Comparison of ENCODE assay signal across 8 cellular contexts in the genomic region with DNA sequence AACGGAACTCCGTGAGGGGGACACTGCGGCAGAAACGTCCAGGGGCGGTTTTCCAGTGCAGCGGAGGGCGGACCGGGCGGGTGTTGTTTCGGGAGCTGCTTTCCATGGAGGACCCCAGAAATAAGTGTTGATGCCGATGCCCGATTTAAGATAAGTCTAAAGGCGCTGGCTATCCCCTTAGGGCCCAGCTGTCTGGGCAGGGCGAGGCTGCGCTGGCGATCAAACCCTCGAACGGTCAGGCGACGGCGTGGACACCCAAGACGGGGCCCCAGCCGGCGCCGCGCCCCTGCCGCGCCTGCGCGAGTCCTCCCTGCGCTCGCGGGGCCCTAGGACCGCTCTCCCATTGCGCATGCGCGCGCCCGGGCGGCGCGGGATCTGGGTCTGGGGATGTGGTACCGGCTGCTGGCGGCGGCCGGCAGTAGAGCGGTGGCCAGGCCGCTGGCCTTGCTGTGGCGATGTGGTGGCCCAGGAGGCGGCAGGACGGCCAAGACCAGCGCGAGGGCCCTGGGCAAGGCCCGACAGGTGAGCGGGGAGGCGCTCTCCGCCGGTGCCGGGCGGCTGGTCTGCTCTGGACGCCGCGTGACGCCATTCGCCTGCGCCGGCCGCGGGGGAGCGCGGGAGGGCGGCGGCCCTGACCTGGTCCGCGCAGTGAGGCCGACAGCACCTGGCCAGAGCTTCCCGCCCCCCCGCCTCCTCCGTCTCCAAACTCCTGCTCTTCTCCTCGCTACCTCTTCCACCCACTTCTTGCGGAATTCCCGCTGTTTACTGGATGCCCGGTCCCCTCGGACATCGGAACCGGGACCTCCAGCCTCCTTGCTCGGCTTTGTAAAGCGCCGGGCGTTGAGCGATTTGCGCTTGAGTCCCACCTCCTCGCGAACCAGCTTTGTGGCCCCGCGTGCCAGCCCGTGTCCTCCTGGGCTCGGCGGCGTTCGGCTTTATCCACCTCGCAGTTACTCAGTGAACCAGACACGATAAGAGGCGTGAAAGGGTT. TPM values are rescaled to one million over a fixed set of nuclear protein-coding genes. Genes with fewer than 3 reads are reported as not detected.
DNase-seq lines count a peak whose midpoint lies in the region; ATAC-seq, FAIRE-seq and TF ChIP-seq lines count a peak whose summit lies in the region.

No MANE protein-coding gene starts in this region.

- peak overlapping the region; percentile 88 for H3K27ac ChIP-seq in HepG2 (ENCODE audit: extremely low read length, insufficient read depth, low read length)

- peaks cover 18% of the 10 kb centered on the region for H3K4me1 Mint-ChIP-seq in activated CD4-positive, alpha-beta T cell treated with anti-CD3 and anti-CD28 coated beads, Interleukin-2, amount 10 ng/mL, durations not matched to agents 24 days and 14 days

- BruUV-seq in HepG2 (replicated peaks; lab: Mats Ljungman, UMichigan) = no TSS peak

- no peaks in the 10 kb centered on the region for H4K20me1 ChIP-seq in HepG2 (ENCODE audit: insufficient read depth, low read length)

- DNase-seq in Ammon's horn (ENCODE audit: low spot score) = peak; percentile 92
- peak; percentile 55 to 89 for DNase-seq in NCI-H526 (lab: John Stamatoyannopoulos, UW)
- DNase-seq in activated CD4-positive, alpha-beta T cell treated with anti-CD3 and anti-CD28 coated beads, Interleukin-2, amount 10 ng/mL, durations not matched to agents 24 days and 14 days = peak; percentile 98
- DNase-seq in dedifferentiated amniotic fluid mesenchymal stem cell (ENCODE audit: extremely low spot score) = peak; percentile 82
- peak; percentile 92 for DNase-seq in HepG2 (ENCODE audit: low spot score)
- peak; percentile 88 for DNase-seq in stimulated activated CD4-positive, alpha-beta T cell treated with anti-CD3 and anti-CD28 coated beads, Interleukin-2, amount 100 ng/mL, for 4 hours (ENCODE audit: low read depth)

- peak overlapping the region; percentile 97 for H3K27ac Mint-ChIP-seq in activated CD4-positive, alpha-beta T cell treated with anti-CD3 and anti-CD28 coated beads, Interleukin-2, amount 10 ng/mL, durations not matched to agents 24 days and 14 days

- H3K27me3 ChIP-seq in HepG2 (ENCODE audit: control insufficient read depth in 1 of 2, insufficient read depth in 2 of 2, low read length in 2 of 2) = no peaks in the 10 kb centered on the region; a peak in 1 of 5 replicates

- peak in 1 of 2 experiments; percentile 47; a peak in 1 of 4 replicates for TF ChIP-seq EP300 in HepG2 (IDR thresholded peaks at IDR 0.05; ENCODE audit: low read depth in 2 of 2, low read length in 2 of 2)
- no peak for TF ChIP-seq EP300 in HepG2 (CRISPR knock-in tag; IDR thresholded peaks at IDR 0.05; ENCODE audit: borderline replicate concordance)

- H3K4me3 Mint-ChIP-seq in activated CD4-positive, alpha-beta T cell treated with anti-CD3 and anti-CD28 coated beads, Interleukin-2, amount 10 ng/mL, durations not matched to agents 24 days and 14 days = peak overlapping the region; percentile 100

- H3K9me3 ChIP-seq in HepG2 (ENCODE audit: low read length) = no peaks in the 10 kb centered on the region

- 1% methylated on average over 39 of the region's 104 CpGs for WGBS in HepG2 (ENCODE audit: low lambda C conversion rate)

- FAIRE-seq in HepG2 (lab: Jason Lieb, UNC) = no peak

- peaks cover 68% of the 10 kb centered on the region for H3K79me2 ChIP-seq in HepG2 (ENCODE audit: insufficient read depth, low read length)

- H3K9me3 Mint-ChIP-seq in activated CD4-positive, alpha-beta T cell treated with anti-CD3 and anti-CD28 coated beads, Interleukin-2, amount 10 ng/mL, durations not matched to agents 24 days and 14 days = no peaks in the 10 kb centered on the region

- peaks cover 2% of the 10 kb centered on the region for H3K27me3 Mint-ChIP-seq in activated CD4-positive, alpha-beta T cell treated with anti-CD3 and anti-CD28 coated beads, Interleukin-2, amount 10 ng/mL, durations not matched to agents 24 days and 14 days

- peaks cover 2 to 9% of the 10 kb centered on the region in 2 experiments; a peak in 4 of 5 replicates for H3K36me3 ChIP-seq in HepG2 (replicated peaks in 1 of 2; ENCODE audit: control insufficient read depth in 1 of 2, insufficient read depth in 2 of 2, low read length in 2 of 2)

- TF ChIP-seq POLR2A in HepG2 (IDR thresholded peaks at IDR 0.05; ENCODE audit: insufficient read depth in 1 of 2, low read depth in 2 of 2, low read length in 2 of 2) = peak; percentile 92 to 97

- peaks cover 49% of the 10 kb centered on the region for H3K4me1 ChIP-seq in HepG2 (ENCODE audit: insufficient read depth, low read length)

- H3K9ac ChIP-seq in HepG2 (ENCODE audit: insufficient read depth, low read depth, low read length) = peak overlapping the region; percentile 94

- TF ChIP-seq RAD21 in HepG2 (CRISPR knock-in tag; IDR thresholded peaks at IDR 0.05) = peak; percentile 64; the same call in 1 of the 2 replicates

- no peak overlapping the region for H2AFZ ChIP-seq in HepG2 (ENCODE audit: low read length)

- TF ChIP-seq CTCF in HepG2 (CRISPR knock-in tag; IDR thresholded peaks at IDR 0.05) = peak; percentile 31; the same call in 1 of the 2 replicates

- peak; percentile 83 for ATAC-seq in GM19035 (IDR thresholded peaks at IDR 0.05; ENCODE audit: unreplicated experiment)
- ATAC-seq in HG03280 (IDR thresholded peaks at IDR 0.05; ENCODE audit: unreplicated experiment) = peak; percentile 93
- peak; percentile 85 for ATAC-seq in HepG2

- peak overlapping the region; percentile 94 for H3K4me2 ChIP-seq in HepG2 (ENCODE audit: low read depth, low read length)

- intact Hi-C loops in activated CD4-positive, alpha-beta T cell treated with anti-CD3 and anti-CD28 coated beads, Interleukin-2, amount 10 ng/mL, durations not matched to agents 24 days and 14 days (cut with micrococcal nuclease) = loop anchor here (1.0 to 2.0 kb wide), 3 partner anchors 24 to 46 kb away; a partner anchor contains a TSS
- intact Hi-C loops in HepG2 (cut with micrococcal nuclease; ENCODE audit: unreplicated experiment) = no loop called here

- CTCF ChIA-PET in HepG2 (lab: Yijun Ruan, JAX; ENCODE audit: low intra/inter-chr PET ratio, low total read pairs) = no interaction called here

- peak overlapping the region; percentile 76 to 96 (median 95) for H3K4me3 ChIP-seq in HepG2 (replicated peaks in 1 of 3; ENCODE audit: insufficient read depth in 1 of 3, low read depth in 2 of 3, low read length in 3 of 3)

- peaks cover 28% of the 10 kb centered on the region for H3K36me3 Mint-ChIP-seq in activated CD4-positive, alpha-beta T cell treated with anti-CD3 and anti-CD28 coated beads, Interleukin-2, amount 10 ng/mL, durations not matched to agents 24 days and 14 days (ENCODE audit: low read depth)

- POLR2A ChIA-PET in HepG2 (lab: Yijun Ruan, JAX) = interaction anchor here (0.5 to 7.1 kb wide), 22 partner anchors 9 to 194 kb away, joined by 3 to 84 read pairs (median 4); a partner anchor contains a TSS

- in situ Hi-C loops in HepG2 (cut with HindIII; ENCODE audit: extremely low pct_ligation_motif_present, low pct_unique_long_range_greater_than_20kb) = no loop called here

RNA-seq across cellular contexts. Expression of a gene that starts 24.0 kb away (rescaled TPM):
- 39.0 and 42.2 TPM in 2 replicates for total RNA-seq in activated CD4-positive, alpha-beta T cell treated with anti-CD3 and anti-CD28 coated beads, Interleukin-2, amount 10 ng/mL, durations not matched to agents 24 days and 14 days
- 98.5 and 107 TPM in 2 replicates for total RNA-seq in HepG2 (2016; rRNA removed; fragmentation: Illumina TruSeq; extraction: Trizol)
- 134 and 176 TPM in 2 replicates for total RNA-seq in HepG2 (2016; cell fraction: cytosol; rRNA removed; fragmentation: Illumina TruSeq; extraction: Trizol; ENCODE audit: low read depth)
- 103 and 113 TPM in 2 replicates for total RNA-seq in HepG2 (2016; cell fraction: insoluble cytoplasmic fraction; rRNA removed; fragmentation: Illumina TruSeq; extraction: Trizol)
- total RNA-seq in HepG2 (2016; cell fraction: membrane; rRNA removed; fragmentation: Illumina TruSeq; extraction: Trizol) = 127 and 160 TPM in 2 replicates
- total RNA-seq in HepG2 (2016; cell fraction: nucleus; rRNA removed; fragmentation: Illumina TruSeq; extraction: Trizol) = 48.8 and 61.5 TPM in 2 replicates
- polyA plus RNA-seq in HepG2 (2011; rRNA removed) = 98.2 and 108 TPM in 2 replicates
- 100 and 138 TPM in 2 replicates for polyA plus RNA-seq in HepG2 (2011; cell fraction: cytosol; rRNA removed)
- polyA plus RNA-seq in HepG2 (2011; cell fraction: nucleus; rRNA removed) = 490 and 545 TPM in 2 replicates
- 37.2 and 56.0 TPM in 2 replicates for polyA plus RNA-seq in HepG2 (2012)
- 170 and 205 TPM in 2 replicates for polyA plus RNA-seq in HepG2 (2016; cell fraction: cytosol; fragmentation: Illumina TruSeq; extraction: Trizol; ENCODE audit: low read depth)
- 116 and 132 TPM in 2 replicates for polyA plus RNA-seq in HepG2 (2016; cell fraction: insoluble cytoplasmic fraction; fragmentation: Illumina TruSeq; extraction: Trizol; ENCODE audit: low read depth)
- polyA plus RNA-seq in HepG2 (2016; cell fraction: membrane; fragmentation: Illumina TruSeq; extraction: Trizol; ENCODE audit: low read depth) = 126 and 153 TPM in 2 replicates
- 123 and 136 TPM in 2 replicates for polyA plus RNA-seq in HepG2 (2016; cell fraction: nucleus; fragmentation: Illumina TruSeq; extraction: Trizol; ENCODE audit: insufficient read depth, low read depth)
- polyA minus RNA-seq in HepG2 (2011; rRNA and poly(A)+ RNA removed; ENCODE audit: low replicate concordance) = 22.3 and 116 TPM in 2 replicates
- 31.8 and 36.4 TPM in 2 replicates for polyA minus RNA-seq in HepG2 (2011; cell fraction: cytosol; rRNA and poly(A)+ RNA removed)
- polyA minus RNA-seq in HepG2 (2011; cell fraction: nucleus; rRNA and poly(A)+ RNA removed) = 46.0 and 51.1 TPM in 2 replicates

RNA-seq across cellular contexts. Expression of a gene that starts 46.7 kb away (rescaled TPM):
- total RNA-seq in activated CD4-positive, alpha-beta T cell treated with anti-CD3 and anti-CD28 coated beads, Interleukin-2, amount 10 ng/mL, durations not matched to agents 24 days and 14 days = 0.38 TPM in 1 of 2 replicates, not detected in the other
- total RNA-seq in HepG2 (2016; rRNA removed; fragmentation: Illumina TruSeq; extraction: Trizol) = 13.0 and 17.0 TPM in 2 replicates
- total RNA-seq in HepG2 (2016; cell fraction: cytosol; rRNA removed; fragmentation: Illumina TruSeq; extraction: Trizol; ENCODE audit: low read depth) = 18.8 and 21.7 TPM in 2 replicates
- total RNA-seq in HepG2 (2016; cell fraction: insoluble cytoplasmic fraction; rRNA removed; fragmentation: Illumina TruSeq; extraction: Trizol) = 11.4 and 16.1 TPM in 2 replicates
- 40.2 and 47.3 TPM in 2 replicates for total RNA-seq in HepG2 (2016; cell fraction: membrane; rRNA removed; fragmentation: Illumina TruSeq; extraction: Trizol)
- total RNA-seq in HepG2 (2016; cell fraction: nucleus; rRNA removed; fragmentation: Illumina TruSeq; extraction: Trizol) = 7.6 and 10.0 TPM in 2 replicates
- 40.4 and 51.0 TPM in 2 replicates for polyA plus RNA-seq in HepG2 (2011; rRNA removed)
- polyA plus RNA-seq in HepG2 (2011; cell fraction: cytosol; rRNA removed) = 44.2 and 56.2 TPM in 2 replicates
- polyA plus RNA-seq in HepG2 (2011; cell fraction: nucleus; rRNA removed) = 31.7 and 32.2 TPM in 2 replicates
- polyA plus RNA-seq in HepG2 (2012) = 16.4 and 30.0 TPM in 2 replicates
- polyA plus RNA-seq in HepG2 (2016; cell fraction: cytosol; fragmentation: Illumina TruSeq; extraction: Trizol; ENCODE audit: low read depth) = 60.8 and 72.2 TPM in 2 replicates
- 33.1 and 40.9 TPM in 2 replicates for polyA plus RNA-seq in HepG2 (2016; cell fraction: insoluble cytoplasmic fraction; fragmentation: Illumina TruSeq; extraction: Trizol; ENCODE audit: low read depth)
- 102 TPM in 2 replicates for polyA plus RNA-seq in HepG2 (2016; cell fraction: membrane; fragmentation: Illumina TruSeq; extraction: Trizol; ENCODE audit: low read depth)
- polyA plus RNA-seq in HepG2 (2016; cell fraction: nucleus; fragmentation: Illumina TruSeq; extraction: Trizol; ENCODE audit: insufficient read depth, low read depth) = 31.0 and 33.1 TPM in 2 replicates
- polyA minus RNA-seq in HepG2 (2011; rRNA and poly(A)+ RNA removed; ENCODE audit: low replicate concordance) = 5.9 and 53.2 TPM in 2 replicates
- polyA minus RNA-seq in HepG2 (2011; cell fraction: cytosol; rRNA and poly(A)+ RNA removed) = 23.0 and 26.9 TPM in 2 replicates
- polyA minus RNA-seq in HepG2 (2011; cell fraction: nucleus; rRNA and poly(A)+ RNA removed) = 9.8 and 13.2 TPM in 2 replicates

RNA-seq across cellular contexts. Expression of a gene that starts 49.4 kb away (rescaled TPM):
- total RNA-seq in activated CD4-positive, alpha-beta T cell treated with anti-CD3 and anti-CD28 coated beads, Interleukin-2, amount 10 ng/mL, durations not matched to agents 24 days and 14 days = 2.2 and 2.6 TPM in 2 replicates
- total RNA-seq in HepG2 (2016; rRNA removed; fragmentation: Illumina TruSeq; extraction: Trizol) = 161 and 185 TPM in 2 replicates
- total RNA-seq in HepG2 (2016; cell fraction: cytosol; rRNA removed; fragmentation: Illumina TruSeq; extraction: Trizol; ENCODE audit: low read depth) = 94.2 and 96.8 TPM in 2 replicates
- 145 and 195 TPM in 2 replicates for total RNA-seq in HepG2 (2016; cell fraction: insoluble cytoplasmic fraction; rRNA removed; fragmentation: Illumina TruSeq; extraction: Trizol)
- total RNA-seq in HepG2 (2016; cell fraction: membrane; rRNA removed; fragmentation: Illumina TruSeq; extraction: Trizol) = 140 and 142 TPM in 2 replicates
- 81.3 and 94.7 TPM in 2 replicates for total RNA-seq in HepG2 (2016; cell fraction: nucleus; rRNA removed; fragmentation: Illumina TruSeq; extraction: Trizol)
- polyA plus RNA-seq in HepG2 (2011; rRNA removed) = 110 and 152 TPM in 2 replicates
- 84.2 and 120 TPM in 2 replicates for polyA plus RNA-seq in HepG2 (2011; cell fraction: cytosol; rRNA removed)
- 168 and 179 TPM in 2 replicates for polyA plus RNA-seq in HepG2 (2011; cell fraction: nucleus; rRNA removed)
- polyA plus RNA-seq in HepG2 (2012) = 45.2 and 119 TPM in 2 replicates
- polyA plus RNA-seq in HepG2 (2016; cell fraction: cytosol; fragmentation: Illumina TruSeq; extraction: Trizol; ENCODE audit: low read depth) = 63.1 and 64.3 TPM in 2 replicates
- 127 and 159 TPM in 2 replicates for polyA plus RNA-seq in HepG2 (2016; cell fraction: insoluble cytoplasmic fraction; fragmentation: Illumina TruSeq; extraction: Trizol; ENCODE audit: low read depth)
- 87.3 and 99.0 TPM in 2 replicates for polyA plus RNA-seq in HepG2 (2016; cell fraction: membrane; fragmentation: Illumina TruSeq; extraction: Trizol; ENCODE audit: low read depth)
- polyA plus RNA-seq in HepG2 (2016; cell fraction: nucleus; fragmentation: Illumina TruSeq; extraction: Trizol; ENCODE audit: insufficient read depth, low read depth) = 138 and 154 TPM in 2 replicates
- polyA minus RNA-seq in HepG2 (2011; rRNA and poly(A)+ RNA removed; ENCODE audit: low replicate concordance) = 34.9 and 340 TPM in 2 replicates
- 99.4 and 107 TPM in 2 replicates for polyA minus RNA-seq in HepG2 (2011; cell fraction: cytosol; rRNA and poly(A)+ RNA removed)
- 34.8 and 42.6 TPM in 2 replicates for polyA minus RNA-seq in HepG2 (2011; cell fraction: nucleus; rRNA and poly(A)+ RNA removed)

RNA-seq across cellular contexts. Expression of a gene that starts 53.9 kb away (rescaled TPM):
- total RNA-seq in activated CD4-positive, alpha-beta T cell treated with anti-CD3 and anti-CD28 coated beads, Interleukin-2, amount 10 ng/mL, durations not matched to agents 24 days and 14 days = 4.6 and 5.9 TPM in 2 replicates
- total RNA-seq in HepG2 (2016; rRNA removed; fragmentation: Illumina TruSeq; extraction: Trizol) = 7.2 and 9.1 TPM in 2 replicates
- 3.5 and 3.7 TPM in 2 replicates for total RNA-seq in HepG2 (2016; cell fraction: cytosol; rRNA removed; fragmentation: Illumina TruSeq; extraction: Trizol; ENCODE audit: low read depth)
- total RNA-seq in HepG2 (2016; cell fraction: insoluble cytoplasmic fraction; rRNA removed; fragmentation: Illumina TruSeq; extraction: Trizol) = 8.1 and 8.7 TPM in 2 replicates
- 8.1 and 9.5 TPM in 2 replicates for total RNA-seq in HepG2 (2016; cell fraction: membrane; rRNA removed; fragmentation: Illumina TruSeq; extraction: Trizol)
- total RNA-seq in HepG2 (2016; cell fraction: nucleus; rRNA removed; fragmentation: Illumina TruSeq; extraction: Trizol) = 7.2 and 7.7 TPM in 2 replicates
- polyA plus RNA-seq in HepG2 (2011; rRNA removed) = 14.8 and 20.0 TPM in 2 replicates
- polyA plus RNA-seq in HepG2 (2011; cell fraction: cytosol; rRNA removed) = 14.8 and 18.9 TPM in 2 replicates
- 89.3 and 96.4 TPM in 2 replicates for polyA plus RNA-seq in HepG2 (2011; cell fraction: nucleus; rRNA removed)
- 6.5 and 12.0 TPM in 2 replicates for polyA plus RNA-seq in HepG2 (2012)
- 2.9 and 3.1 TPM in 2 replicates for polyA plus RNA-seq in HepG2 (2016; cell fraction: cytosol; fragmentation: Illumina TruSeq; extraction: Trizol; ENCODE audit: low read depth)
- polyA plus RNA-seq in HepG2 (2016; cell fraction: insoluble cytoplasmic fraction; fragmentation: Illumina TruSeq; extraction: Trizol; ENCODE audit: low read depth) = 6.7 and 7.1 TPM in 2 replicates
- 6.5 and 7.5 TPM in 2 replicates for polyA plus RNA-seq in HepG2 (2016; cell fraction: membrane; fragmentation: Illumina TruSeq; extraction: Trizol; ENCODE audit: low read depth)
- 17.7 and 19.3 TPM in 2 replicates for polyA plus RNA-seq in HepG2 (2016; cell fraction: nucleus; fragmentation: Illumina TruSeq; extraction: Trizol; ENCODE audit: insufficient read depth, low read depth)
- polyA minus RNA-seq in HepG2 (2011; rRNA and poly(A)+ RNA removed; ENCODE audit: low replicate concordance) = 23.7 and 30.7 TPM in 2 replicates
- polyA minus RNA-seq in HepG2 (2011; cell fraction: cytosol; rRNA and poly(A)+ RNA removed) = 5.4 and 5.5 TPM in 2 replicates
- 16.0 and 17.0 TPM in 2 replicates for polyA minus RNA-seq in HepG2 (2011; cell fraction: nucleus; rRNA and poly(A)+ RNA removed)

Comparison
In these comparisons a context has a peak if more than half of its experiments do, and no peak if none do; other contexts are left out.
1. Peak in every context shown above with its lines: DNase-seq, ATAC-seq, H3K4me3 ChIP-seq and H3K27ac ChIP-seq.
2. RNA of a gene that starts 49.4 kb away (total RNA-seq): 81.3 to 195 TPM in HepG2; 2.2 to 2.6 TPM in activated CD4-positive, alpha-beta T cell treated with anti-CD3 and anti-CD28 coated beads, Interleukin-2, amount 10 ng/mL, durations not matched to agents 24 days and 14 days; every median in the first group is over 10 times any median in the second.